Comparison of ENCODE assay signal across 1 cellular context in the genomic region with DNA sequence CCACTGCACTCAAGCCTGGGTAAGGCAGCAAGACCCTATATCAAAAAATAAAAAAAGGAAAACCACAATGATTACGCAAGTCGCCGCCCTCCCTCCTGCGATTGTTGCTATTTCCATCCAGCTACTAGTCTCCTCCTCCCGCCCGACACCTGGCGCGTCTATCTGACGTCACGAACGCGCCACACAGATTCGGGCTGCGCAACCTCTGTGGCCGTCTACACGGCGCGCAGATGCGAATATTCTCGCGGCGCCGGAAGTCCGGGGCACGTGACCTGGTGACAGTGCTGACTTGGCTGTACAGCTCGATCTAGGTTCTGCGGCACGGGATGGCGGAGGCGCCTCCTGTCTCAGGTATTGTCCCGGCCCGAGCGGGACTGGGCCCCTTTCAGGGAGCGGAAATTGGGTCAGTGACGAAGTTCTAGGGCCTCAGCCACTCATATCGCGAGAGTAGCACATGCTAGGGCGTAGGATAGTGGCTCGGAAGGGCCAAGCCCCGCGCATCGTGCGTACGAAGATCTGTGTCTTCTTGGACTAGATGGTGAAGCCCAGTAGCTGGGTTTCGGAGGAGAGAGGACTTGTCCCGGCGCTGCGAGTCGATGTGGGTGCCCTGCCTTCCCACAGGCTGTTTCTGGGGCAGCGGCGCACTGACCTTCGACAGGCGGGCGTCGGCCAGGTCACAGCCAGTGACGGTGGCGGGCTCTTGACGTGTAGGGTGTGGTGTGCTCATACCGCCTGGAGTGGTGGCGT.
TF ChIP-seq lines count a peak whose summit lies in the region.

A gene (plus strand): TSS at position 270 of the 747 bp plus-strand sequence. CDS start 57 bp downstream, at position 327.

TF ChIP-seq in K562, 482 proteins besides CTCF, POLR2A, EP300 and RAD21 (continued from another document and continues in another):
- TF ChIP-seq CBX3 (IDR thresholded peaks at IDR 0.05; ENCODE audit: borderline replicate concordance in 1 of 2, low read length in 2 of 2) (0 out of 3 replicates have a peak, but pooled peaks of 1 of the 2 experiments have one; percentile 45), HDAC8 (tag; IDR thresholded peaks at IDR 0.05) (0 out of 2 replicates have a peak, but pooled peaks have one; percentile 24), ZNF668 (CRISPR knock-in tag; IDR thresholded peaks at IDR 0.05) (no peak), TRIM24 (IDR thresholded peaks at IDR 0.05) (peak; percentile 26 to 50; a peak in 2 of 4 replicates), EWSR1 (IDR thresholded peaks at IDR 0.05; ENCODE audit: borderline replicate concordance, low read depth, partially characterized antibody) (no peak), ZNF212 (CRISPR knock-in tag; IDR thresholded peaks at IDR 0.05) (no peak), NCOA2 (IDR thresholded peaks at IDR 0.05; ENCODE audit: partially characterized antibody in 2 of 2) (peak in 1 of 2 experiments; percentile 65), RBM39 (optimal IDR thresholded peaks at IDR 0.05; ENCODE audit: low read depth, low read length) (no peak), ZNF253 (CRISPR knock-in tag; conservative IDR thresholded peaks at IDR 0.05) (no peak), ZNF133 (CRISPR knock-in tag; IDR thresholded peaks at IDR 0.05) (no peak), NFIX (CRISPR knock-in tag; IDR thresholded peaks at IDR 0.05; ENCODE audit: low read depth) (no peak), ZNF766 (CRISPR knock-in tag; conservative IDR thresholded peaks at IDR 0.05) (peak; percentile 88), HDAC3 (IDR thresholded peaks at IDR 0.05; ENCODE audit: borderline replicate concordance, partially characterized antibody) (no peak), U2AF2 (optimal IDR thresholded peaks at IDR 0.05; ENCODE audit: low read depth, low read length) (no peak), GTF2E2 (tag; IDR thresholded peaks at IDR 0.05) (no peak; the same call in 1 of the 2 replicates), RBM15 (IDR thresholded peaks at IDR 0.05; ENCODE audit: insufficient read depth, low read length) (no peak), FOS (IDR thresholded peaks at IDR 0.05; ENCODE audit: extremely low read depth, insufficient read length) (no peak), ZNF282 (CRISPR knock-in tag; IDR thresholded peaks at IDR 0.05) (no peak), NBN (IDR thresholded peaks at IDR 0.05; ENCODE audit: low read depth) (peak; percentile 91), LCOR (CRISPR knock-in tag; IDR thresholded peaks at IDR 0.05) (no peak; the same call in 1 of the 2 replicates), TAF7 (tag; IDR thresholded peaks at IDR 0.05) (no peak), MEF2D (tag; conservative IDR thresholded peaks at IDR 0.05; ENCODE audit: low read depth) (peak; percentile 94), JUND (IDR thresholded peaks at IDR 0.05; ENCODE audit: borderline replicate concordance, low read depth, low read length) (peak; percentile 73), JUND (tag; IDR thresholded peaks at IDR 0.05; ENCODE audit: borderline replicate concordance, low read depth, low read length) (peak; percentile 31; the same call in 2 of the 3 replicates), SP2 (IDR thresholded peaks at IDR 0.05; ENCODE audit: extremely low read depth, low read depth, low read length, poor library complexity, severe bottlenecking) (no peak), ZNF23 (CRISPR knock-in tag; IDR thresholded peaks at IDR 0.05) (no peak), PTBP1 (IDR thresholded peaks at IDR 0.05; ENCODE audit: low read depth, low read length) (no peak), TBP (optimal IDR thresholded peaks at IDR 0.05; ENCODE audit: low read depth, low read length) (peak; percentile 64), ZNF586 (CRISPR knock-in tag; conservative IDR thresholded peaks at IDR 0.05) (no peak), SIX5 (IDR thresholded peaks at IDR 0.05; ENCODE audit: borderline replicate concordance in 1 of 2, insufficient read depth in 1 of 2, low read depth in 1 of 2, low read length in 2 of 2) (no peak; a peak in 1 of 4 replicates), FOXK1 (CRISPR knock-in tag; IDR thresholded peaks at IDR 0.05; ENCODE audit: borderline replicate concordance) (peak; percentile 52), CREBBP (IDR thresholded peaks at IDR 0.05; ENCODE audit: low read depth, low read length) (no peak), TEAD1 (CRISPR knock-in tag; IDR thresholded peaks at IDR 0.05) (peak in 1 of 2 experiments; percentile 11; a peak in 1 of 4 replicates), POLR3G (IDR thresholded peaks at IDR 0.05; ENCODE audit: extremely low read depth, insufficient read length, insufficient replicate concordance) (no peak), NR1H2 (CRISPR knock-in tag; IDR thresholded peaks at IDR 0.05) (no peak), DACH1 (IDR thresholded peaks at IDR 0.05; ENCODE audit: partially characterized antibody) (peak; percentile 51), IRF2 (CRISPR knock-in tag; IDR thresholded peaks at IDR 0.05) (no peak), TCF3 (CRISPR knock-in tag; IDR thresholded peaks at IDR 0.05) (0 out of 2 replicates have a peak, but pooled peaks have one; percentile 1), ZFP1 (CRISPR knock-in tag; IDR thresholded peaks at IDR 0.05) (no peak), ZNF134 (CRISPR knock-in tag; conservative IDR thresholded peaks at IDR 0.05) (no peak), SMARCA5 (IDR thresholded peaks at IDR 0.05) (no peak), GATAD2B (IDR thresholded peaks at IDR 0.05; ENCODE audit: borderline replicate concordance) (no peak), ZNF589 (CRISPR knock-in tag; IDR thresholded peaks at IDR 0.05; ENCODE audit: low read depth) (no peak), BCOR (IDR thresholded peaks at IDR 0.05) (peak; percentile 27), MYBL2 (IDR thresholded peaks at IDR 0.05; ENCODE audit: low read depth) (no peak), MYBL2 (CRISPR knock-in tag; IDR thresholded peaks at IDR 0.05; ENCODE audit: borderline replicate concordance) (no peak), TAF15 (IDR thresholded peaks at IDR 0.05; ENCODE audit: low read depth, low read length) (no peak)
- TF ChIP-seq, protein P1, sequence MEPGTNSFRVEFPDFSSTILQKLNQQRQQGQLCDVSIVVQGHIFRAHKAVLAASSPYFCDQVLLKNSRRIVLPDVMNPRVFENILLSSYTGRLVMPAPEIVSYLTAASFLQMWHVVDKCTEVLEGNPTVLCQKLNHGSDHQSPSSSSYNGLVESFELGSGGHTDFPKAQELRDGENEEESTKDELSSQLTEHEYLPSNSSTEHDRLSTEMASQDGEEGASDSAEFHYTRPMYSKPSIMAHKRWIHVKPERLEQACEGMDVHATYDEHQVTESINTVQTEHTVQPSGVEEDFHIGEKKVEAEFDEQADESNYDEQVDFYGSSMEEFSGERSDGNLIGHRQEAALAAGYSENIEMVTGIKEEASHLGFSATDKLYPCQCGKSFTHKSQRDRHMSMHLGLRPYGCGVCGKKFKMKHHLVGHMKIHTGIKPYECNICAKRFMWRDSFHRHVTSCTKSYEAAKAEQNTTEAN (CRISPR knock-in tag; IDR thresholded peaks at IDR 0.05) = no peak
- TF ChIP-seq, protein P2, sequence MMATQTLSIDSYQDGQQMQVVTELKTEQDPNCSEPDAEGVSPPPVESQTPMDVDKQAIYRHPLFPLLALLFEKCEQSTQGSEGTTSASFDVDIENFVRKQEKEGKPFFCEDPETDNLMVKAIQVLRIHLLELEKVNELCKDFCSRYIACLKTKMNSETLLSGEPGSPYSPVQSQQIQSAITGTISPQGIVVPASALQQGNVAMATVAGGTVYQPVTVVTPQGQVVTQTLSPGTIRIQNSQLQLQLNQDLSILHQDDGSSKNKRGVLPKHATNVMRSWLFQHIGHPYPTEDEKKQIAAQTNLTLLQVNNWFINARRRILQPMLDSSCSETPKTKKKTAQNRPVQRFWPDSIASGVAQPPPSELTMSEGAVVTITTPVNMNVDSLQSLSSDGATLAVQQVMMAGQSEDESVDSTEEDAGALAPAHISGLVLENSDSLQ (IDR thresholded peaks at IDR 0.05) = peak; percentile 26; the same call in 1 of the 2 replicates
- TF ChIP-seq, protein P3, sequence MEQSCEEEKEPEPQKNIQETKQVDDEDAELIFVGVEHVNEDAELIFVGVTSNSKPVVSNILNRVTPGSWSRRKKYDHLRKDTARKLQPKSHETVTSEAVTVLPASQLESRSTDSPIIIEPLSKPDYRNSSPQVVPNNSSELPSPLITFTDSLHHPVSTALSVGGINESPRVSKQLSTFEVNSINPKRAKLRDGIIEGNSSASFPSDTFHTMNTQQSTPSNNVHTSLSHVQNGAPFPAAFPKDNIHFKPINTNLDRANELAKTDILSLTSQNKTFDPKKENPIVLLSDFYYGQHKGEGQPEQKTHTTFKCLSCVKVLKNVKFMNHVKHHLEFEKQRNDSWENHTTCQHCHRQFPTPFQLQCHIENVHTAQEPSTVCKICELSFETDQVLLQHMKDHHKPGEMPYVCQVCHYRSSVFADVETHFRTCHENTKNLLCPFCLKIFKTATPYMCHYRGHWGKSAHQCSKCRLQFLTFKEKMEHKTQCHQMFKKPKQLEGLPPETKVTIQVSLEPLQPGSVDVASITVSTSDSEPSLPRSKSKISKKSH (CRISPR knock-in tag; IDR thresholded peaks at IDR 0.05) = no peak
- TF ChIP-seq, protein P4, sequence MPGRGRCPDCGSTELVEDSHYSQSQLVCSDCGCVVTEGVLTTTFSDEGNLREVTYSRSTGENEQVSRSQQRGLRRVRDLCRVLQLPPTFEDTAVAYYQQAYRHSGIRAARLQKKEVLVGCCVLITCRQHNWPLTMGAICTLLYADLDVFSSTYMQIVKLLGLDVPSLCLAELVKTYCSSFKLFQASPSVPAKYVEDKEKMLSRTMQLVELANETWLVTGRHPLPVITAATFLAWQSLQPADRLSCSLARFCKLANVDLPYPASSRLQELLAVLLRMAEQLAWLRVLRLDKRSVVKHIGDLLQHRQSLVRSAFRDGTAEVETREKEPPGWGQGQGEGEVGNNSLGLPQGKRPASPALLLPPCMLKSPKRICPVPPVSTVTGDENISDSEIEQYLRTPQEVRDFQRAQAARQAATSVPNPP (IDR thresholded peaks at IDR 0.05; ENCODE audit: borderline replicate concordance, insufficient read depth, insufficient read length) = no peak
- TF ChIP-seq, protein P5, sequence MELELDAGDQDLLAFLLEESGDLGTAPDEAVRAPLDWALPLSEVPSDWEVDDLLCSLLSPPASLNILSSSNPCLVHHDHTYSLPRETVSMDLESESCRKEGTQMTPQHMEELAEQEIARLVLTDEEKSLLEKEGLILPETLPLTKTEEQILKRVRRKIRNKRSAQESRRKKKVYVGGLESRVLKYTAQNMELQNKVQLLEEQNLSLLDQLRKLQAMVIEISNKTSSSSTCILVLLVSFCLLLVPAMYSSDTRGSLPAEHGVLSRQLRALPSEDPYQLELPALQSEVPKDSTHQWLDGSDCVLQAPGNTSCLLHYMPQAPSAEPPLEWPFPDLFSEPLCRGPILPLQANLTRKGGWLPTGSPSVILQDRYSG (tag; conservative IDR thresholded peaks at IDR 0.05; ENCODE audit: low read depth) = no peak; the same call in 1 of the 2 replicates
- TF ChIP-seq, protein P6, sequence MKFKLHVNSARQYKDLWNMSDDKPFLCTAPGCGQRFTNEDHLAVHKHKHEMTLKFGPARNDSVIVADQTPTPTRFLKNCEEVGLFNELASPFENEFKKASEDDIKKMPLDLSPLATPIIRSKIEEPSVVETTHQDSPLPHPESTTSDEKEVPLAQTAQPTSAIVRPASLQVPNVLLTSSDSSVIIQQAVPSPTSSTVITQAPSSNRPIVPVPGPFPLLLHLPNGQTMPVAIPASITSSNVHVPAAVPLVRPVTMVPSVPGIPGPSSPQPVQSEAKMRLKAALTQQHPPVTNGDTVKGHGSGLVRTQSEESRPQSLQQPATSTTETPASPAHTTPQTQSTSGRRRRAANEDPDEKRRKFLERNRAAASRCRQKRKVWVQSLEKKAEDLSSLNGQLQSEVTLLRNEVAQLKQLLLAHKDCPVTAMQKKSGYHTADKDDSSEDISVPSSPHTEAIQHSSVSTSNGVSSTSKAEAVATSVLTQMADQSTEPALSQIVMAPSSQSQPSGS (CRISPR knock-in tag; IDR thresholded peaks at IDR 0.05) = no peak
- TF ChIP-seq, protein P7, sequence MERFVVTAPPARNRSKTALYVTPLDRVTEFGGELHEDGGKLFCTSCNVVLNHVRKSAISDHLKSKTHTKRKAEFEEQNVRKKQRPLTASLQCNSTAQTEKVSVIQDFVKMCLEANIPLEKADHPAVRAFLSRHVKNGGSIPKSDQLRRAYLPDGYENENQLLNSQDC (CRISPR knock-in tag; IDR thresholded peaks at IDR 0.05) = no peak
- TF ChIP-seq, protein P8, sequence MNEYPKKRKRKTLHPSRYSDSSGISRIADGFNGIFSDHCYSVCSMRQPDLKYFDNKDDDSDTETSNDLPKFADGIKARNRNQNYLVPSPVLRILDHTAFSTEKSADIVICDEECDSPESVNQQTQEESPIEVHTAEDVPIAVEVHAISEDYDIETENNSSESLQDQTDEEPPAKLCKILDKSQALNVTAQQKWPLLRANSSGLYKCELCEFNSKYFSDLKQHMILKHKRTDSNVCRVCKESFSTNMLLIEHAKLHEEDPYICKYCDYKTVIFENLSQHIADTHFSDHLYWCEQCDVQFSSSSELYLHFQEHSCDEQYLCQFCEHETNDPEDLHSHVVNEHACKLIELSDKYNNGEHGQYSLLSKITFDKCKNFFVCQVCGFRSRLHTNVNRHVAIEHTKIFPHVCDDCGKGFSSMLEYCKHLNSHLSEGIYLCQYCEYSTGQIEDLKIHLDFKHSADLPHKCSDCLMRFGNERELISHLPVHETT (CRISPR knock-in tag; conservative IDR thresholded peaks at IDR 0.05 in 1 of 2, IDR thresholded peaks at IDR 0.05 in 1 of 2) = peak in 1 of 2 experiments; percentile 88; a peak in 2 of 4 replicates
- TF ChIP-seq, protein P9, sequence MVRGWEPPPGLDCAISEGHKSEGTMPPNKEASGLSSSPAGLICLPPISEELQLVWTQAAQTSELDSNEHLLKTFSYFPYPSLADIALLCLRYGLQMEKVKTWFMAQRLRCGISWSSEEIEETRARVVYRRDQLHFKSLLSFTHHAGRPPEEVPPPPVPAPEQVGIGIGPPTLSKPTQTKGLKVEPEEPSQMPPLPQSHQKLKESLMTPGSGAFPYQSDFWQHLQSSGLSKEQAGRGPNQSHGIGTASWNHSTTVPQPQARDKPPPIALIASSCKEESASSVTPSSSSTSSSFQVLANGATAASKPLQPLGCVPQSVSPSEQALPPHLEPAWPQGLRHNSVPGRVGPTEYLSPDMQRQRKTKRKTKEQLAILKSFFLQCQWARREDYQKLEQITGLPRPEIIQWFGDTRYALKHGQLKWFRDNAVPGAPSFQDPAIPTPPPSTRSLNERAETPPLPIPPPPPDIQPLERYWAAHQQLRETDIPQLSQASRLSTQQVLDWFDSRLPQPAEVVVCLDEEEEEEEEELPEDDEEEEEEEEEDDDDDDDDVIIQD (CRISPR knock-in tag; IDR thresholded peaks at IDR 0.05) = no peak
- TF ChIP-seq, protein P10, sequence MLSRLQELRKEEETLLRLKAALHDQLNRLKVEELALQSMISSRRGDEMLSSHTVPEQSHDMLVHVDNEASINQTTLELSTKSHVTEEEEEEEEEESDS (CRISPR knock-in tag; IDR thresholded peaks at IDR 0.05) = no peak
- TF ChIP-seq, protein P11, sequence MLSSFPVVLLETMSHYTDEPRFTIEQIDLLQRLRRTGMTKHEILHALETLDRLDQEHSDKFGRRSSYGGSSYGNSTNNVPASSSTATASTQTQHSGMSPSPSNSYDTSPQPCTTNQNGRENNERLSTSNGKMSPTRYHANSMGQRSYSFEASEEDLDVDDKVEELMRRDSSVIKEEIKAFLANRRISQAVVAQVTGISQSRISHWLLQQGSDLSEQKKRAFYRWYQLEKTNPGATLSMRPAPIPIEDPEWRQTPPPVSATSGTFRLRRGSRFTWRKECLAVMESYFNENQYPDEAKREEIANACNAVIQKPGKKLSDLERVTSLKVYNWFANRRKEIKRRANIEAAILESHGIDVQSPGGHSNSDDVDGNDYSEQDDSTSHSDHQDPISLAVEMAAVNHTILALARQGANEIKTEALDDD (IDR thresholded peaks at IDR 0.05) = peak; percentile 35; the same call in 1 of the 2 replicates
